In the genomic region with DNA sequence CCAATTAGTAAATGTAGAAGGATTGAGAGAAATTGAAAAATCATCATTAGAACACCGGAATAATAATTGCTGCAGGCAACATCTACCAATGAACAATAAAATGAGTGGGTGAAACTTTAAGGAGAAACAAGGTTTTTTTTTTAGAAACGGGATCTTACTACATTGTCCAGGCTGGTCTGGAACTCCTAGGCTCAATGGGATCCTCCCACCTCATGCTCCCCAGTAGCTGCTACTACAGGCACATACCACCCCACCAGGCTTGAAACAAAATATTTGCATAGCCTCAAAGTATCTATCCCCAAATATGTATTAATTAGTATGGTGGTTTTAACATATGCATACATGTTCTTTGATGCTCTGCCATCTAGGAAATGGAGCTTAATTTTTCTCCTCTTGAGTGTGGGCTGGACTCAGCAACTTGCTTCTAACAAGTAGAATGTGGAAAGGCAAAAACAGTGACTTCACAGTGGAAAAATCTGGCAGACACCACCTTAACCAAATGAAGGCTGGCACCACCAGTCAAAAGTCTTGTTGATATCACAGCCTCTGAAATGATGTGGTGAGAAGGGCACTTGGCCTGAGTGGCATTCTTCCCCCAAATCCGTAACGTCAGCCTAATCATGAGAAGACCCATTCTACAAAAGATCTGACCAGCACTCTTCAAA, we compare ENCODE assay signal across 1 cellular context.
TF ChIP-seq lines count a peak whose summit lies in the region.

No MANE protein-coding gene starts in this region.

TF ChIP-seq in IMR-90, 13 proteins besides CTCF, POLR2A, EP300 and RAD21:
- TF ChIP-seq USF2 (IDR thresholded peaks at IDR 0.05; ENCODE audit: low read depth, low read length) = no peak
- TF ChIP-seq CEBPB (IDR thresholded peaks at IDR 0.05; ENCODE audit: low read depth, low read length) = no peak
- no peak for TF ChIP-seq BHLHE40 (IDR thresholded peaks at IDR 0.05; ENCODE audit: low read depth, low read length)
- no peak for TF ChIP-seq NFE2L2 (IDR thresholded peaks at IDR 0.05; ENCODE audit: low read depth, low read length)
- TF ChIP-seq RCOR1 (IDR thresholded peaks at IDR 0.05; ENCODE audit: insufficient replicate concordance, low read length) = no peak
- no peak for TF ChIP-seq MAZ (IDR thresholded peaks at IDR 0.05; ENCODE audit: borderline replicate concordance, low read depth, low read length)
- no peak for TF ChIP-seq MAFK (IDR thresholded peaks at IDR 0.05; ENCODE audit: low read depth, low read length)
- TF ChIP-seq FOS (IDR thresholded peaks at IDR 0.05; ENCODE audit: low read depth, low read length) = no peak
- TF ChIP-seq RFX5 (IDR thresholded peaks at IDR 0.05; ENCODE audit: low read depth, low read length) = no peak
- no peak for TF ChIP-seq SMC3 (IDR thresholded peaks at IDR 0.05; ENCODE audit: low read depth, low read length)
- TF ChIP-seq MXI1 (IDR thresholded peaks at IDR 0.05; ENCODE audit: borderline replicate concordance, low read depth, low read length) = no peak
- TF ChIP-seq, protein P1, sequence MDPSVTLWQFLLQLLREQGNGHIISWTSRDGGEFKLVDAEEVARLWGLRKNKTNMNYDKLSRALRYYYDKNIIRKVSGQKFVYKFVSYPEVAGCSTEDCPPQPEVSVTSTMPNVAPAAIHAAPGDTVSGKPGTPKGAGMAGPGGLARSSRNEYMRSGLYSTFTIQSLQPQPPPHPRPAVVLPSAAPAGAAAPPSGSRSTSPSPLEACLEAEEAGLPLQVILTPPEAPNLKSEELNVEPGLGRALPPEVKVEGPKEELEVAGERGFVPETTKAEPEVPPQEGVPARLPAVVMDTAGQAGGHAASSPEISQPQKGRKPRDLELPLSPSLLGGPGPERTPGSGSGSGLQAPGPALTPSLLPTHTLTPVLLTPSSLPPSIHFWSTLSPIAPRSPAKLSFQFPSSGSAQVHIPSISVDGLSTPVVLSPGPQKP (IDR thresholded peaks at IDR 0.05; ENCODE audit: borderline replicate concordance, low read depth, low read length) = no peak
- TF ChIP-seq CHD1 (IDR thresholded peaks at IDR 0.05; ENCODE audit: low read depth, low read length) = no peak
